ENCODE assay signal across 28 cellular contexts in the genomic region with DNA sequence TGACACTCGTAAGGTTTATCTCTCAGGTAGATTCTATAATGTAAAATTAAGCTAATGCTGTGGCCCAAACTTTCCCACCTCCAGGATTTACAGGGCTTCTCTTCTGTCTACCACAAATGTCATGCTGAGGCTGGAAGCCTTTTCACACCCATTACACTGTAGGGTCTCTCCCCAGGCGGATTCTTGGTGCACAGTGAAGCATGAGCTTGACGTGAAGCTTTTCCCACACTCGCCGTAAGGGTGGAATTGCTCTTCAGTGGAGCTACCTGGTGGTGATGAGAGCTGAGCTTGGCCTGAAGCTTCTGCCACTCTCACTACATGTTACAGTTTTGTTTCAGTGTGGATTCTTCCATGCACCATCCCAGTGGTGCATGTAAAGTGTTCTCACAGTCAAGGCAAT. TPM values are rescaled to one million over a fixed set of nuclear protein-coding genes. Genes with fewer than 3 reads are reported as not detected.
"Had no signal": no experiment of that assay in that cellular context is flagged by ENCODE, and none has a peak within 500 bp of the region (broad histone marks: within the 10 kb centered on the region; RNA-seq: fewer than 3 reads in every experiment).

No MANE protein-coding gene starts in this region.

- H3K36me3 Mint-ChIP-seq: stimulated activated effector memory CD8-positive, alpha-beta T cell treated with anti-CD3 and anti-CD28 coated beads, Interleukin-12 subunit alpha, Interleukin-12 subunit beta, amount 100 ng/mL, for 72 hours had no signal

- H3K4me1 ChIP-seq: left ventricle myocardium inferior, lower lobe of right lung, pancreas, prostate gland, sigmoid colon, spleen, tibial nerve, uterus had no signal

- H3K27ac Mint-ChIP-seq: immature natural killer cell; naive thymus-derived CD8-positive, alpha-beta T cell; nephron; stimulated activated effector memory CD8-positive, alpha-beta T cell treated with anti-CD3 and anti-CD28 coated beads, Interleukin-12 subunit alpha, Interleukin-12 subunit beta, amount 100 ng/mL, for 72 hours; stimulated activated naive CD8-positive, alpha-beta T cell treated with anti-CD3 and anti-CD28 coated beads, Interleukin-15, Interleukin-2, amounts not matched to agents 100 ng/mL and 50 ng/mL, for 24 hours; type B pancreatic cell had no signal

- ATAC-seq: lower lobe of right lung; naive thymus-derived CD8-positive, alpha-beta T cell; pancreas; right cardiac atrium; stimulated activated effector memory CD8-positive, alpha-beta T cell treated with anti-CD3 and anti-CD28 coated beads, Interleukin-12 subunit alpha, Interleukin-12 subunit beta, amount 100 ng/mL, for 72 hours had no signal

- H3K4me3 Mint-ChIP-seq: immature natural killer cell; naive thymus-derived CD8-positive, alpha-beta T cell; nephron; neural crest cell; stimulated activated effector memory CD8-positive, alpha-beta T cell treated with anti-CD3 and anti-CD28 coated beads, Interleukin-12 subunit alpha, Interleukin-12 subunit beta, amount 100 ng/mL, for 72 hours; stimulated activated naive CD8-positive, alpha-beta T cell treated with anti-CD3 and anti-CD28 coated beads, Interleukin-15, Interleukin-2, amounts not matched to agents 100 ng/mL and 50 ng/mL, for 24 hours; type B pancreatic cell had no signal

- H3K27me3 ChIP-seq: pancreas, sigmoid colon, spleen, tibial nerve, uterus had no signal

- H3K27ac ChIP-seq: left ventricle myocardium inferior, lower lobe of right lung, pancreas, prostate gland, sigmoid colon, spleen, tibial nerve, uterus had no signal

- H3K9me3 ChIP-seq: pancreas, prostate gland had no signal

- H3K36me3 ChIP-seq: lower lobe of right lung, pancreas, prostate gland, uterus had no signal

- FAIRE-seq: islet of Langerhans, pancreas, small intestine had no signal

- DNase-seq: hypothalamus; immature natural killer cell; left ventricle myocardium inferior; lower lobe of right lung; mammary epithelial cell; mesenchymal stem cell; naive thymus-derived CD8-positive, alpha-beta T cell; nucleus accumbens; pancreas; posterior cingulate gyrus; retina; sigmoid colon; small intestine; spleen; stimulated activated CD4-positive, alpha-beta T cell treated with anti-CD3 and anti-CD28 coated beads, Interleukin-4, amount 100 ng/mL, for 24 hours; stimulated activated naive CD4-positive, alpha-beta T cell; substantia nigra; uterus had no signal

- H3K4me3 ChIP-seq: left ventricle myocardium inferior, lower lobe of right lung, pancreas, prostate gland, sigmoid colon, spleen, tibial nerve, uterus had no signal

- H3K4me1 Mint-ChIP-seq: immature natural killer cell; nephron; neural crest cell; stimulated activated effector memory CD8-positive, alpha-beta T cell treated with anti-CD3 and anti-CD28 coated beads, Interleukin-12 subunit alpha, Interleukin-12 subunit beta, amount 100 ng/mL, for 72 hours had no signal

- H3K27me3 Mint-ChIP-seq: naive thymus-derived CD8-positive, alpha-beta T cell; stimulated activated naive CD8-positive, alpha-beta T cell treated with anti-CD3 and anti-CD28 coated beads, Interleukin-15, Interleukin-2, amounts not matched to agents 100 ng/mL and 50 ng/mL, for 24 hours; type B pancreatic cell had no signal

RNA-seq across cellular contexts. Expression of a gene that starts 57.5 kb away (rescaled TPM):
- total RNA-seq: kidney epithelial cell, left ventricle myocardium inferior, mammary epithelial cell had no signal
- polyA plus RNA-seq: mammary epithelial cell had no signal
